ENCODE assay signal across 8 cellular contexts in the genomic region with DNA sequence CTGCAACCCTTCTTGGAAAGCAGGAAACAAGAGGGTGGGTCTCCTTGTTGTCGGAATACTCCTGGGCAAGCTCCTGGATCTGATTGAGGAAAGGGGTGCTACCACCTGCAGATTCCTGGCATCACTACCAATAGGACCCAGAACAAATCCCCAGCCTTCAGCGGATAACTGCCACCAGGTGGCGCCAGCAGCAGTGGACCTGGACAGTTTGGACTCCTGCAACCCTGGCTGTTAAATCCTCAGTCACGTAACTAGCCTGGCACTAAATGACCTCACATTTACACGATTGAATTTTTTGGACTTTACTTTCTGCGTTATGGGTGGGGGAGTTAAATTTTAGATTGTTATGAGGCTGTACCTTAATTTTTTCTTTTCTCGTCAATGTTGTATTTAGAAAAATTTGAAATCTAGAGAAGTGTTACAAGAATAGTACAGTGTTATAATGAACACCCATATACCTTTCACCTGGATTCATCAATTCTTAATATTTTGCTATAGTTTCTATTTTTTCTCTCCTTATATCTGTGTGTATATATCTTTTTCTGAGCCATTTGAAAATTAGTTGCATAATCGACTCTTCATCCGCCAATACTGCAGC.
A peak's percentile ranks its signal among the peaks of the same experiment; 100 is the strongest.
DNase-seq lines count a peak whose midpoint lies in the region; ATAC-seq lines count a peak whose summit lies in the region.

No MANE protein-coding gene starts in this region.

- DNase-seq in DMS79 treated with DMSO at 0.1 percent for 48 hours (lab: John Stamatoyannopoulos, UW) (peak; percentile 16), HS-5 (ENCODE audit: low read depth) (peak; percentile 34), NCI-H82 (lab: John Stamatoyannopoulos, UW) (peak; percentile 85), globus pallidus (ENCODE audit: low spot score) (peak; percentile 47), posterior cingulate gyrus (peak; percentile 51 to 96 (median 78))
- DNase-seq in activated T-cell treated with anti-CD3 and anti-CD28 coated beads, Interleukin-2, amount 50 U/mL, for 48 hours, result peak; percentile 67 to 72

- ATAC-seq in GM21381 (IDR thresholded peaks at IDR 0.05; ENCODE audit: unreplicated experiment), result peak; percentile 66
- no peak for ATAC-seq in HG02571 (IDR thresholded peaks at IDR 0.05; ENCODE audit: unreplicated experiment)

- intact Hi-C loops in posterior cingulate gyrus (cut with DNase I), result loop anchor here (2.0 kb wide), 1 partner anchor 72 kb away; no protein-coding TSS in a partner anchor

Comparison
In these comparisons a context has a peak if more than half of its experiments do, and no peak if none do; other contexts are left out.
1. DNase-seq: peak in every context shown above with its lines; median percentile 85 in NCI-H82; 78 in posterior cingulate gyrus; 70 in activated T-cell treated with anti-CD3 and anti-CD28 coated beads, Interleukin-2, amount 50 U/mL, for 48 hours; 47 in globus pallidus; 34 in HS-5; 16 in DMS79 treated with DMSO at 0.1 percent for 48 hours.